In the genomic region with DNA sequence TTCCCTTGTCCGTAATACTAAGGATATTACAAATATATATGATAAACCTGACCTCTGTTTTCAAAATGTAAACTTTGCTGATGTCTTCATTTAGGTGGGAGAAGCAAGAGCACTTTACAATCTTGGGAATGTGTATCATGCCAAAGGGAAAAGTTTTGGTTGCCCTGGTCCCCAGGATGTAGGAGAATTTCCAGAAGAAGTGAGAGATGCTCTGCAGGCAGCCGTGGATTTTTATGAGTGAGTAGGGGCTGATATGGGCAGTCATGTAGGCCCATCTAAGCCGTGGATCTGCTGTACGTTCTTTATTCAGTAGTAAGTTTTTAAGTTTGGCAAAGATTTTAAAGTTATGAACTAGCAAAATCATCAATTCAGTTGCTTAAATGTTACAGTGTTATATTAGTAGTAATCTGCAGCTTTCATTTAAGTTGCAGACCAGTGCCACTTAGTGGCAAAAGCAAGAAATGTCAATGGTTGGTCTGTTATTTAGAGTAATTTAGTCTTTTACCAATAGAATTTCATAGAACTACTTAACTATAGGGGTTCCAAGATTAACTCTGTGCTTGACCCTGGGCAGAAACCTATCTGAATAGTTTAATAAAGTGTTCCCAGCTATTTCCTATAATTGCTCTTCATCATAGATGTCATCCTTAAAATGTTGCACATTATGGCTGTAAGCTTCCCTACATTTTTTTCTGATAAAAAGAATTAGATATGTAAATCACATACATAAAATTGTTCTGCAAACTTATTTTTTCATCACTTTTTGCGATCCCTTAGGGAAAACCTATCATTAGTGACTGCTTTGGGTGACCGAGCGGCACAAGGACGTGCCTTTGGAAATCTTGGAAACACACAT, we compare ENCODE assay signal across 1 cellular context.
TF ChIP-seq lines count a peak whose summit lies in the region.

No MANE protein-coding gene starts in this region.

TF ChIP-seq in WTC11, 78 proteins besides CTCF, POLR2A, EP300 and RAD21 (continued from another document):
- TF ChIP-seq, protein P1, sequence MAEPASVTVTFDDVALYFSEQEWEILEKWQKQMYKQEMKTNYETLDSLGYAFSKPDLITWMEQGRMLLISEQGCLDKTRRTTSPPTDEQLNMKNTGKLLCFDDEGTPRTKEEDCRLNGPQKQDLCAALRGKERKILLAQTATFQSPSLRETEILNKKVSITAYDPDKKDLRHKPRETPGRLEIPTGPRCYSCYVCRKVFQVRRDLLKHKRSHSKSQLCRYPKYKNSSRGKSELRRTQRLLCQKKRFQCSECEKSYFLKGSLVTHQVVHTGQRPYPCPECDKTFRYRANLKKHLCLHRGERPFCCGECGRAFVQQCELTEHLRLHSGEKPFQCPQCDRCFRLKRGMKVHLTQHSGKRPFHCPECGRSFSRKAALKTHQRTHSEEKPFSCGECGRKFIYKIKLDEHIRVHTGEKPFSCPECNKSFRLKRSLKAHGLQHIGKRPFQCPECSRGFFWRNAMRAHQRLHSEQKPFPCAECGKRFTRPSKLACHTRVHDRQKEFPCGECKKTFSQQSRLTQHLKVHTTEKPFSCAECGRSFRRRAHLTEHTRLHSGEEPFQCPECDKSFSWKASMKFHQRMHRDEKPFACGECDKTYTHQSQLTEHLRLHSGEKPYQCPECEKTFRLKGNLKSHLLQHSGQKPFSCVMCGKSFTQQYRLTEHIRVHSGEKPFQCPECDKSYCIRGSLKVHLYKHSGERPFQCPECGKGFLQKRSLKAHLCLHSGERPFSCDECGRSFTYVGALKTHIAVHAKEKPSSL (CRISPR knock-in tag; conservative IDR thresholded peaks at IDR 0.05): no peak
- TF ChIP-seq ZNF219 (CRISPR knock-in tag; IDR thresholded peaks at IDR 0.05; ENCODE audit: borderline replicate concordance): no peak
- TF ChIP-seq FOXJ3 (CRISPR knock-in tag; IDR thresholded peaks at IDR 0.05; ENCODE audit: borderline replicate concordance): no peak
- no peak for TF ChIP-seq FOXP1 (CRISPR knock-in tag; IDR thresholded peaks at IDR 0.05; ENCODE audit: borderline replicate concordance)
